In genomic region chr2:219510512-219511135, GRCh38 we compare ENCODE assay signal across 15 cellular contexts. TPM values are rescaled to one million over a fixed set of nuclear protein-coding genes. Genes with fewer than 3 reads are reported as not detected.
A peak's percentile ranks its signal among the peaks of the same experiment; 100 is the strongest.
DNase-seq lines count a peak whose midpoint lies in the region; ATAC-seq, FAIRE-seq and TF ChIP-seq lines count a peak whose summit lies in the region.
"Had no signal": no experiment of that assay in that cellular context is flagged by ENCODE, and none has a peak within 500 bp of the region (broad histone marks: within the 10 kb centered on the region; RNA-seq: fewer than 3 reads in every experiment).

No MANE protein-coding gene starts in this region.

- H2BK5ac ChIP-seq in mesenchymal stem cell (ENCODE audit: low read depth, low read length, poor library complexity, severe bottlenecking) = no peak overlapping the region

- DNase-seq in left ventricle myocardium inferior (no peak), left cardiac atrium (no peak), K562 (ENCODE audit: extremely low read depth in 1 of 4, low spot score in 3 of 4) (peak in 1 of 4 experiments; percentile 62), mesenchymal stem cell (no peak), HPDE6-E6E7 (ENCODE audit: extremely low spot score) (no peak), GM20000 (ENCODE audit: low spot score) (no peak)
- DNase-seq: DMS79, MM.1S had no signal

- TF ChIP-seq CTCF in left ventricle myocardium inferior (IDR thresholded peaks at IDR 0.05; ENCODE audit: borderline replicate concordance) (no peak), K562 (IDR thresholded peaks at IDR 0.05 in 2 of 3, conservative IDR thresholded peaks at IDR 0.05 in 1 of 3; ENCODE audit: insufficient read depth in 2 of 3, low read depth in 1 of 3, low read length in 3 of 3) (no peak), GM20000 (IDR thresholded peaks at IDR 0.05; ENCODE audit: extremely low read depth, missing control alignments) (no peak)

- peaks cover 65% of the 10 kb centered on the region for H3K27me3 ChIP-seq in left ventricle myocardium inferior (ENCODE audit: low read depth)
- H3K27me3 ChIP-seq in K562 (ENCODE audit: control insufficient read depth in 2 of 2, insufficient read depth in 2 of 2, low read length in 2 of 2) = no peaks in the 10 kb centered on the region
- peaks cover 53 to 55% of the 10 kb centered on the region in 2 experiments for H3K27me3 ChIP-seq in mesenchymal stem cell (ENCODE audit: control insufficient read depth in 1 of 2, insufficient read depth in 1 of 2, low read length in 2 of 2)

- H2BK15ac ChIP-seq in mesenchymal stem cell (ENCODE audit: low read depth, poor library complexity, severe bottlenecking) = no peak overlapping the region

- peak overlapping the region in 1 of 2 experiments; percentile 14 for H3K18ac ChIP-seq in mesenchymal stem cell (ENCODE audit: low read depth in 1 of 2, low read length in 2 of 2)

- H3K9me1 ChIP-seq in K562 (ENCODE audit: control insufficient read depth, insufficient read depth, low read length) = no peaks in the 10 kb centered on the region

- intact Hi-C loops in left ventricle myocardium inferior (cut with micrococcal nuclease) = no loop called here
- intact Hi-C loops in left cardiac atrium (cut with DNase I) = no loop called here
- intact Hi-C loops in K562 (cut with micrococcal nuclease) = loop anchor here (1.0 kb wide), 3 partner anchors 11 to 16 kb away; partner anchors contain the start of gene GMPPA

- H2AFZ ChIP-seq in K562 (ENCODE audit: low read depth, low read length) (no peak overlapping the region; the same call in 1 of the 2 replicates), mesenchymal stem cell (ENCODE audit: low read depth, low read length) (no peak overlapping the region)

- BruUV-seq in K562 (replicated peaks; lab: Mats Ljungman, UMichigan) = no TSS peak

- H3K14ac ChIP-seq in mesenchymal stem cell (ENCODE audit: low read length in 2 of 2) = peak overlapping the region in 1 of 2 experiments; percentile 61

- TF ChIP-seq POLR2A in K562 (conservative IDR thresholded peaks at IDR 0.05) = 0 out of 2 replicates have a peak, but pooled peaks have one; percentile 40

- in situ Hi-C loops in K562 (cut with MboI) = no loop called here

- no peak overlapping the region for H4K8ac ChIP-seq in mesenchymal stem cell (ENCODE audit: low read length)

- H3K9me3 ChIP-seq in left ventricle myocardium inferior (replicated peaks) (no peaks in the 10 kb centered on the region), K562 (replicated peaks; ENCODE audit: control insufficient read depth, insufficient read depth, low read depth, low read length) (no peaks in the 10 kb centered on the region), mesenchymal stem cell (ENCODE audit: control insufficient read depth, low read length) (no peaks in the 10 kb centered on the region)
- H3K9me3 ChIP-seq: ascending aorta, neutrophil, upper lobe of left lung had no signal

- H2BK12ac ChIP-seq in mesenchymal stem cell (ENCODE audit: low read length in 2 of 2) = peak overlapping the region in 1 of 2 experiments; percentile 12

- peak overlapping the region; percentile 55 for H3K4me3 ChIP-seq in left ventricle myocardium inferior
- no peak overlapping the region; the same call in 1 of the 2 replicates for H3K4me3 ChIP-seq in K562
- H3K4me3 ChIP-seq in mesenchymal stem cell (ENCODE audit: insufficient read depth in 1 of 2, low read depth in 1 of 2, low read length in 2 of 2) = peak overlapping the region in 1 of 2 experiments; percentile 75

- no peak overlapping the region for H4K91ac ChIP-seq in mesenchymal stem cell (ENCODE audit: low read length)

- H2BK120ac ChIP-seq in mesenchymal stem cell (ENCODE audit: low read depth, low read length) = no peak overlapping the region

- TF ChIP-seq RAD21 in K562 (CRISPR knock-in tag; conservative IDR thresholded peaks at IDR 0.05 in 1 of 2, IDR thresholded peaks at IDR 0.05 in 1 of 2) = no peak

- no peak overlapping the region for H3K27ac ChIP-seq in left ventricle myocardium inferior (replicated peaks)
- peak overlapping the region; percentile 89; the same call in 2 of the 3 replicates for H3K27ac ChIP-seq in K562 (ENCODE audit: extremely low read depth, low read depth, low read length)
- no peak overlapping the region for H3K27ac ChIP-seq in mesenchymal stem cell (ENCODE audit: low read length, poor library complexity, severe bottlenecking)
- H3K27ac ChIP-seq: ascending aorta, HL-60, neutrophil, upper lobe of left lung had no signal

- no peak for ATAC-seq in left cardiac atrium
- ATAC-seq in K562 = peak; percentile 6; the same call in 2 of the 3 replicates
- ATAC-seq in GM18868 (IDR thresholded peaks at IDR 0.05; ENCODE audit: unreplicated experiment) = no peak
- ATAC-seq in GM21786 (IDR thresholded peaks at IDR 0.05; ENCODE audit: unreplicated experiment) = no peak

- H3K36me3 ChIP-seq in left ventricle myocardium inferior (peaks cover 12% of the 10 kb centered on the region), K562 (ENCODE audit: control insufficient read depth, insufficient read depth, low read length) (peaks cover 20% of the 10 kb centered on the region; the same call in 1 of the 3 replicates), mesenchymal stem cell (ENCODE audit: control insufficient read depth in 1 of 2, insufficient read depth in 2 of 2, low read depth in 1 of 2, low read length in 2 of 2) (peaks cover 15 to 29% of the 10 kb centered on the region in 2 experiments)

- POLR2A ChIA-PET in K562 (lab: Yijun Ruan, JAX) = interaction anchor here (1.0 to 3.4 kb wide), 5 partner anchors 9 to 15 kb away, joined by 3 to 37 read pairs (median 6); partner anchors contain the start of gene GMPPA

- H3K4me2 ChIP-seq in K562 (ENCODE audit: insufficient read depth, low read length) (peak overlapping the region; percentile 64), mesenchymal stem cell (ENCODE audit: low read length, poor library complexity, severe bottlenecking) (peak overlapping the region; percentile 90)

- no peak overlapping the region for H3K4ac ChIP-seq in mesenchymal stem cell (ENCODE audit: low read depth in 1 of 2, low read length in 2 of 2)

- H3K79me2 ChIP-seq in K562 (ENCODE audit: control insufficient read depth, insufficient read depth, low read length) = peaks cover 14% of the 10 kb centered on the region

- TF ChIP-seq EP300 in K562 (IDR thresholded peaks at IDR 0.05; ENCODE audit: low read length) = no peak

- WGBS in K562 (ENCODE audit: insufficient coverage, low coverage, missing lambda C conversion rate) = 13% methylated on average over 5 of the region's 22 CpGs
- WGBS in mesenchymal stem cell = 54% methylated on average over 17 of the region's 22 CpGs

- H3K4me1 ChIP-seq in left ventricle myocardium inferior (peaks cover 51% of the 10 kb centered on the region), K562 (replicated peaks in 1 of 2; ENCODE audit: control insufficient read depth in 2 of 2, insufficient read depth in 2 of 2, low read length in 2 of 2) (peaks cover 71 to 98% of the 10 kb centered on the region in 2 experiments), mesenchymal stem cell (ENCODE audit: control insufficient read depth, insufficient read depth, low read depth, low read length) (peaks cover 38% of the 10 kb centered on the region)

- CTCF ChIA-PET in K562 (lab: Yijun Ruan, JAX; ENCODE audit: low intra/inter-chr PET ratio) = interaction anchor here (1.3 to 1.4 kb wide), 2 partner anchors 19 to 34 kb away, joined by 3 to 5 read pairs; no protein-coding TSS in a partner anchor

- no peak for FAIRE-seq in K562 (lab: Jason Lieb, UNC)

- H3K9ac ChIP-seq in K562 (ENCODE audit: insufficient read depth in 1 of 2, low read depth in 2 of 2, low read length in 2 of 2) = peak overlapping the region; percentile 38 to 75; a peak in 2 of 4 replicates
- peak overlapping the region; percentile 21 for H3K9ac ChIP-seq in mesenchymal stem cell (ENCODE audit: low read length)

- H3K23ac ChIP-seq in mesenchymal stem cell (ENCODE audit: low read length in 2 of 2) = no peak overlapping the region

- no peak overlapping the region for H2AK5ac ChIP-seq in mesenchymal stem cell (ENCODE audit: low read length, severe bottlenecking)

- H3K79me1 ChIP-seq in mesenchymal stem cell (replicated peaks; ENCODE audit: low read length, poor library complexity, severe bottlenecking) = no peaks in the 10 kb centered on the region

- no peaks in the 10 kb centered on the region for H4K20me1 ChIP-seq in K562 (replicated peaks; ENCODE audit: control insufficient read depth, insufficient read depth, low read length)

RNA-seq across cellular contexts. Expression of gene ASIC4, which starts 3.7 kb away (rescaled TPM):
- total RNA-seq in left ventricle myocardium inferior = not detected
- under 1 TPM in 1 of 2 donors, not detected in 1; 0.32 TPM for total RNA-seq in left cardiac atrium
- total RNA-seq in K562 (2011; cell fraction: chromatin; rRNA removed; ENCODE audit: low replicate concordance) = 14.4 and 30.7 TPM in 2 replicates
- total RNA-seq in K562 (2011; cell fraction: nucleolus; rRNA removed) = 21.7 and 26.1 TPM in 2 replicates
- 15.1 and 18.3 TPM in 2 replicates for total RNA-seq in K562 (2011; cell fraction: nucleoplasm; rRNA removed)
- 17.7 and 24.8 TPM in 2 replicates for total RNA-seq in K562 (2014; rRNA removed)
- 2.3 and 3.8 TPM in 2 replicates for total RNA-seq in K562 (2014; rRNA removed; fragmentation: Illumina TruSeq; extraction: Trizol)
- 9.6 and 9.8 TPM in 2 replicates for total RNA-seq in K562 (2015; rRNA removed; fragmentation: Illumina TruSeq; extraction: Trizol)
- total RNA-seq in K562 (2021) = 13.5 and 14.7 TPM in 2 replicates
- polyA plus RNA-seq in K562 (2011; rRNA removed) = 2.5 and 8.6 TPM in 2 replicates
- polyA plus RNA-seq in K562 (2011; cell fraction: cytosol; rRNA removed) = 4.7 and 5.7 TPM in 2 replicates
- 48.9 and 62.7 TPM in 2 replicates for polyA plus RNA-seq in K562 (2011; cell fraction: nucleus; rRNA removed)
- polyA plus RNA-seq in K562 (2012) = 15.2 and 19.8 TPM in 2 replicates
- 4.8 and 5.0 TPM in 2 replicates for polyA plus RNA-seq in K562 (2014; fragmentation: Illumina TruSeq; extraction: Trizol)
- polyA plus RNA-seq in K562 (2014; fragmentation: Nextera tagmentation; extraction: Ambion mirVana) = under 1 TPM; 0.07 to 0.08 TPM
- 19.0 and 19.2 TPM in 2 replicates for polyA plus RNA-seq in K562 (2014; rRNA removed)
- polyA minus RNA-seq in K562 (2011; rRNA and poly(A)+ RNA removed) = 2.5 and 4.5 TPM in 2 replicates
- 2.6 and 8.5 TPM in 2 replicates for polyA minus RNA-seq in K562 (2011; cell fraction: cytosol; rRNA and poly(A)+ RNA removed)
- polyA minus RNA-seq in K562 (2011; cell fraction: nucleus; rRNA and poly(A)+ RNA removed) = 13.9 and 26.5 TPM in 2 replicates
- polyA plus RNA-seq in mesenchymal stem cell (2013, experiment 1 of 2) = not detected
- polyA plus RNA-seq in mesenchymal stem cell (2013, experiment 2 of 2) = not detected
- total RNA-seq: ascending aorta; T-helper 1 cell treated with Interleukin-12 subunit alpha and Interleukin-12 subunit beta and Interleukin-4 antibody, amounts not matched to agents 30 ng/mL and 1 ng/mL, for 36 hours had no signal

RNA-seq across cellular contexts. Expression of gene GMPPA, which starts 11.9 kb away (rescaled TPM):
- 22.0 TPM for total RNA-seq in left ventricle myocardium inferior
- 10 to 100 TPM; 29.0 to 30.0 TPM for total RNA-seq in left cardiac atrium
- 76.3 and 182 TPM in 2 replicates for total RNA-seq in K562 (2011; cell fraction: chromatin; rRNA removed; ENCODE audit: low replicate concordance)
- 113 and 116 TPM in 2 replicates for total RNA-seq in K562 (2011; cell fraction: nucleolus; rRNA removed)
- total RNA-seq in K562 (2011; cell fraction: nucleoplasm; rRNA removed) = 78.7 and 92.4 TPM in 2 replicates
- total RNA-seq in K562 (2014; rRNA removed) = 66.7 and 93.8 TPM in 2 replicates
- total RNA-seq in K562 (2014; rRNA removed; fragmentation: Illumina TruSeq; extraction: Trizol) = 38.5 and 47.9 TPM in 2 replicates
- total RNA-seq in K562 (2015; rRNA removed; fragmentation: Illumina TruSeq; extraction: Trizol) = 59.6 and 65.4 TPM in 2 replicates
- 69.7 and 71.3 TPM in 2 replicates for total RNA-seq in K562 (2021)
- 101 and 108 TPM in 2 replicates for polyA plus RNA-seq in K562 (2011; rRNA removed)
- polyA plus RNA-seq in K562 (2011; cell fraction: cytosol; rRNA removed) = 152 and 203 TPM in 2 replicates
- 219 and 235 TPM in 2 replicates for polyA plus RNA-seq in K562 (2011; cell fraction: nucleus; rRNA removed)
- 99.0 and 134 TPM in 2 replicates for polyA plus RNA-seq in K562 (2012)
- 82.1 and 90.5 TPM in 2 replicates for polyA plus RNA-seq in K562 (2014; fragmentation: Illumina TruSeq; extraction: Trizol)
- polyA plus RNA-seq in K562 (2014; fragmentation: Nextera tagmentation; extraction: Ambion mirVana) = 10 to 100 TPM in 1 of 2 experiments, 1 to 10 TPM in 1; 7.0 to 24.7 TPM
- polyA plus RNA-seq in K562 (2014; rRNA removed) = 71.2 and 75.4 TPM in 2 replicates
- 73.2 and 103 TPM in 2 replicates for polyA minus RNA-seq in K562 (2011; rRNA and poly(A)+ RNA removed)
- 47.8 and 64.1 TPM in 2 replicates for polyA minus RNA-seq in K562 (2011; cell fraction: cytosol; rRNA and poly(A)+ RNA removed)
- polyA minus RNA-seq in K562 (2011; cell fraction: nucleus; rRNA and poly(A)+ RNA removed) = 38.2 and 59.0 TPM in 2 replicates
- polyA plus RNA-seq in mesenchymal stem cell (2013, experiment 1 of 2) = 41.8 TPM
- 41.6 TPM for polyA plus RNA-seq in mesenchymal stem cell (2013, experiment 2 of 2)

RNA-seq across cellular contexts. Expression of gene CHPF, which starts 33.0 kb away (rescaled TPM):
- total RNA-seq in left ventricle myocardium inferior (104 TPM), left cardiac atrium (100 to 1,000 TPM in 1 of 2 donors, 10 to 100 TPM in 1; 72.4 to 113 TPM), K562 (2014; rRNA removed) (57.2 and 67.6 TPM in 2 replicates), K562 (2014; rRNA removed; fragmentation: Illumina TruSeq; extraction: Trizol) (1.5 and 2.0 TPM in 2 replicates), K562 (2015; rRNA removed; fragmentation: Illumina TruSeq; extraction: Trizol) (7.9 and 9.0 TPM in 2 replicates), K562 (2021) (40.1 and 41.1 TPM in 2 replicates)
- total RNA-seq in K562 (2011; cell fraction: chromatin; rRNA removed; ENCODE audit: low replicate concordance) = 9.1 and 46.2 TPM in 2 replicates
- 74.1 and 96.4 TPM in 2 replicates for total RNA-seq in K562 (2011; cell fraction: nucleolus; rRNA removed)
- 36.0 and 36.5 TPM in 2 replicates for total RNA-seq in K562 (2011; cell fraction: nucleoplasm; rRNA removed)
- polyA plus RNA-seq in K562 (2011; rRNA removed) (9.9 and 14.8 TPM in 2 replicates), K562 (2014; fragmentation: Illumina TruSeq; extraction: Trizol) (2.6 and 11.5 TPM in 2 replicates), K562 (2014; fragmentation: Nextera tagmentation; extraction: Ambion mirVana) (under 1 TPM; 0.15 to 0.35 TPM), K562 (2014; rRNA removed) (31.8 and 32.1 TPM in 2 replicates)
- polyA plus RNA-seq in K562 (2011; cell fraction: cytosol; rRNA removed) = 22.8 and 80.8 TPM in 2 replicates
- 25.6 and 44.2 TPM in 2 replicates for polyA plus RNA-seq in K562 (2011; cell fraction: nucleus; rRNA removed)
- 22.4 and 47.7 TPM in 2 replicates for polyA plus RNA-seq in K562 (2012)
- 3.4 and 5.3 TPM in 2 replicates for polyA minus RNA-seq in K562 (2011; rRNA and poly(A)+ RNA removed)
- 25.0 and 30.2 TPM in 2 replicates for polyA minus RNA-seq in K562 (2011; cell fraction: cytosol; rRNA and poly(A)+ RNA removed)
- polyA minus RNA-seq in K562 (2011; cell fraction: nucleus; rRNA and poly(A)+ RNA removed) = 24.2 and 27.0 TPM in 2 replicates
- 134 TPM for polyA plus RNA-seq in mesenchymal stem cell (2013, experiment 1 of 2)
- 133 TPM for polyA plus RNA-seq in mesenchymal stem cell (2013, experiment 2 of 2)

RNA-seq across cellular contexts. Expression of gene TMEM198, which starts 33.2 kb away (rescaled TPM):
- total RNA-seq in left ventricle myocardium inferior (2.5 TPM), left cardiac atrium (1 to 10 TPM; 3.2 to 4.1 TPM), K562 (2014; rRNA removed) (1.1 and 2.5 TPM in 2 replicates), K562 (2014; rRNA removed; fragmentation: Illumina TruSeq; extraction: Trizol) (0.38 and 0.47 TPM in 2 replicates), K562 (2015; rRNA removed; fragmentation: Illumina TruSeq; extraction: Trizol) (0.98 and 1.1 TPM in 2 replicates), K562 (2021) (2.4 and 3.8 TPM in 2 replicates)
- total RNA-seq in K562 (2011; cell fraction: chromatin; rRNA removed; ENCODE audit: low replicate concordance) = 1.3 and 5.0 TPM in 2 replicates
- total RNA-seq in K562 (2011; cell fraction: nucleolus; rRNA removed) = 4.3 and 6.5 TPM in 2 replicates
- total RNA-seq in K562 (2011; cell fraction: nucleoplasm; rRNA removed) = 3.1 and 3.4 TPM in 2 replicates
- polyA plus RNA-seq in K562 (2011; rRNA removed) (1.1 and 2.2 TPM in 2 replicates), K562 (2014; fragmentation: Illumina TruSeq; extraction: Trizol) (1.0 and 1.3 TPM in 2 replicates), K562 (2014; fragmentation: Nextera tagmentation; extraction: Ambion mirVana) (under 1 TPM; 0.03 TPM), K562 (2014; rRNA removed) (2.5 and 2.7 TPM in 2 replicates)
- 2.6 and 3.9 TPM in 2 replicates for polyA plus RNA-seq in K562 (2011; cell fraction: cytosol; rRNA removed)
- polyA plus RNA-seq in K562 (2011; cell fraction: nucleus; rRNA removed) = 19.4 and 26.1 TPM in 2 replicates
- 2.1 and 3.5 TPM in 2 replicates for polyA plus RNA-seq in K562 (2012)
- 0.36 and 0.81 TPM in 2 replicates for polyA minus RNA-seq in K562 (2011; rRNA and poly(A)+ RNA removed)
- polyA minus RNA-seq in K562 (2011; cell fraction: cytosol; rRNA and poly(A)+ RNA removed) = 0.95 and 1.0 TPM in 2 replicates
- 1.5 and 1.7 TPM in 2 replicates for polyA minus RNA-seq in K562 (2011; cell fraction: nucleus; rRNA and poly(A)+ RNA removed)
- polyA plus RNA-seq in mesenchymal stem cell (2013, experiment 1 of 2) = 1.5 TPM
- 1.3 TPM for polyA plus RNA-seq in mesenchymal stem cell (2013, experiment 2 of 2)
